In the genomic region with DNA sequence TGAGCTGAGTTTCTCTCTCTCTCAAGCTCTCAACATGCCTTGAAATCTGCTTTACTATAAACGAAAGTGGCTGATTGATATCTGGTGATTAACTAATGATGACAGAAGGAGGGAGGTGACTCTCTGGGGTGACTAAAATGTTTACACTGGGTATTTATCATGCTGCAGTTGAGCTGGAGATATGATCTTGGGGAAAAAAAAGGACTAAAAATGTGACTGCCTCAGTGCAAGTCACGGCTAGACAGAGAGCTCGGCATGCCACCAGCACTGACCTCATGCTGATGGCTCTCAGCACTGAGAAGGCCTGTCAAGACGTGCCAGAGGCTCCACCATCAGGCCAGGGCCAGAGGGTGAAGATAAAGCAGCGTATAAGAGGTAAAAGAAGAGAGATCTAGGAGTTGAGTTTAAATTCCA, we compare ENCODE assay signal across 8 cellular contexts.
DNase-seq lines count a peak whose midpoint lies in the region; ATAC-seq and TF ChIP-seq lines count a peak whose summit lies in the region.

No MANE protein-coding gene starts in this region.

- H3K9me2 ChIP-seq in SK-N-SH, result no peaks in the 10 kb centered on the region

- TF ChIP-seq RAD21 in SK-N-SH (IDR thresholded peaks at IDR 0.05; ENCODE audit: low read length), result 0 out of 2 replicates have a peak, but pooled peaks have one; percentile 6

- no peak for TF ChIP-seq POLR2A in stomach (IDR thresholded peaks at IDR 0.05)

- no peak overlapping the region for H3K9ac ChIP-seq in SK-N-SH

- no peaks in the 10 kb centered on the region for H3K79me2 ChIP-seq in SK-N-SH (ENCODE audit: insufficient read depth)

- WGBS in SK-N-SH (ENCODE audit: low lambda C conversion rate), result 23% methylated on average over 5 of the region's 5 CpGs
- WGBS in stomach, 5 donors, result 10 to 18% (median 11%) methylated on average over 5 of the region's 5 CpGs

- H3K9me3 ChIP-seq in SK-N-SH (no peaks in the 10 kb centered on the region), stomach (no peaks in the 10 kb centered on the region)

- H3F3A ChIP-seq in SK-N-SH (replicated peaks; ENCODE audit: insufficient read depth), result no peaks in the 10 kb centered on the region

- peak; percentile 54 for DNase-seq in HEK293T (ENCODE audit: extremely low spot score)
- DNase-seq in SK-N-SH, result peak; percentile 10
- DNase-seq in cardiac septum (ENCODE audit: low spot score), result peak; percentile 86
- peak; percentile 31 for DNase-seq in stomach
- no peak for DNase-seq in activated T-cell treated with anti-CD3 and anti-CD28 coated beads for 4 hours
- DNase-seq in DMS114 treated with DMSO at 0.1 percent for 48 hours (lab: John Stamatoyannopoulos, UW; ENCODE audit: unreplicated experiment), result no peak

- H3K36me3 ChIP-seq in SK-N-SH (replicated peaks in 1 of 2; ENCODE audit: control insufficient read depth in 1 of 2, insufficient read depth in 2 of 2, low read length in 1 of 2) (no peaks in the 10 kb centered on the region), stomach (no peaks in the 10 kb centered on the region)

- no peak for ATAC-seq in HG03135 (IDR thresholded peaks at IDR 0.05; ENCODE audit: unreplicated experiment)
- no peak for ATAC-seq in HG03378 (IDR thresholded peaks at IDR 0.05; ENCODE audit: unreplicated experiment)

- H3K4me1 ChIP-seq in SK-N-SH (ENCODE audit: control insufficient read depth in 1 of 2, insufficient read depth in 2 of 2, low read depth in 1 of 2, low read length in 1 of 2) (no peaks in the 10 kb centered on the region; a peak in 1 of 4 replicates), stomach (peaks cover 0 to 10% (median 3%) of the 10 kb centered on the region in 4 donors)

- H4K20me1 ChIP-seq in SK-N-SH (ENCODE audit: insufficient read depth), result no peaks in the 10 kb centered on the region

- CTCF ChIA-PET in HEK293T (lab: Yijun Ruan, JAX), result interaction anchor here (0.6 to 1.0 kb wide), 5 partner anchors 9 to 926 kb away, joined by 3 to 6 read pairs (median 5); no protein-coding TSS in a partner anchor
- CTCF ChIA-PET in SK-N-SH (lab: Yijun Ruan, JAX), result interaction anchor here (1.3 kb wide), 2 partner anchors 16 to 551 kb away, joined by 3 to 5 read pairs; no protein-coding TSS in a partner anchor

- TF ChIP-seq EP300 in SK-N-SH (IDR thresholded peaks at IDR 0.05; ENCODE audit: borderline replicate concordance in 1 of 2, low read depth in 1 of 2, low read length in 1 of 2) (no peak), stomach (IDR thresholded peaks at IDR 0.05) (no peak)

- H3K27me3 ChIP-seq in SK-N-SH (ENCODE audit: insufficient read depth) (no peaks in the 10 kb centered on the region), stomach (peaks cover 0 to 4% (median 4%) of the 10 kb centered on the region in 3 donors)

- H2AFZ ChIP-seq in SK-N-SH (ENCODE audit: low read depth), result 0 out of 2 replicates have a peak overlapping the region, but pooled peaks have one; percentile 1

- TF ChIP-seq CTCF in SK-N-SH (IDR thresholded peaks at IDR 0.05) (peak; percentile 28; the same call in 1 of the 2 replicates), stomach (IDR thresholded peaks at IDR 0.05) (no peak)

- no peak overlapping the region for H3K27ac ChIP-seq in SK-N-SH (ENCODE audit: low read depth in 2 of 2, low read length in 1 of 2)
- H3K27ac ChIP-seq in stomach, result no peak overlapping the region

- intact Hi-C loops in cardiac septum (cut with DNase I) (loop anchor here (10.0 kb wide), 1 partner anchor 550 kb away; no protein-coding TSS in a partner anchor), stomach (cut with DNase I; ENCODE audit: low total_unique reads) (no loop called here)

- H3K4me3 ChIP-seq in SK-N-SH (ENCODE audit: low read depth in 2 of 2, low read length in 1 of 2) (no peak overlapping the region), stomach (no peak overlapping the region)

- H3K4me2 ChIP-seq in SK-N-SH, result no peak overlapping the region; the same call in 1 of the 2 replicates

- POLR2A ChIA-PET in HEK293T (lab: Yijun Ruan, JAX) (interaction anchor here (0.7 to 1.6 kb wide), 7 partner anchors 11 to 242 kb away, joined by 3 to 7 read pairs (median 4); a partner anchor contains a TSS), SK-N-SH (lab: Yijun Ruan, JAX) (no interaction called here)

TF ChIP-seq in HEK293T, 16 proteins besides CTCF, POLR2A, EP300 and RAD21:
- TF ChIP-seq L3MBTL2 (conservative IDR thresholded peaks at IDR 0.05) (peak; percentile 22; the same call in 1 of the 2 replicates), SP1 (IDR thresholded peaks at IDR 0.05) (no peak), ZNF384 (IDR thresholded peaks at IDR 0.05) (no peak)

TF ChIP-seq in SK-N-SH, 30 proteins besides CTCF, POLR2A, EP300 and RAD21:
- TF ChIP-seq POLR2AphosphoS5 (IDR thresholded peaks at IDR 0.05; ENCODE audit: low read depth, low read length) (no peak), MEF2A (IDR thresholded peaks at IDR 0.05; ENCODE audit: borderline replicate concordance, low read depth) (no peak), JUND (IDR thresholded peaks at IDR 0.05) (no peak), SMC3 (IDR thresholded peaks at IDR 0.05; ENCODE audit: low read depth, low read length) (no peak), RCOR1 (IDR thresholded peaks at IDR 0.05; ENCODE audit: low read length) (no peak), EZH2phosphoT487 (IDR thresholded peaks at IDR 0.05; ENCODE audit: borderline replicate concordance, low read depth) (no peak)
- TF ChIP-seq, protein P1, sequence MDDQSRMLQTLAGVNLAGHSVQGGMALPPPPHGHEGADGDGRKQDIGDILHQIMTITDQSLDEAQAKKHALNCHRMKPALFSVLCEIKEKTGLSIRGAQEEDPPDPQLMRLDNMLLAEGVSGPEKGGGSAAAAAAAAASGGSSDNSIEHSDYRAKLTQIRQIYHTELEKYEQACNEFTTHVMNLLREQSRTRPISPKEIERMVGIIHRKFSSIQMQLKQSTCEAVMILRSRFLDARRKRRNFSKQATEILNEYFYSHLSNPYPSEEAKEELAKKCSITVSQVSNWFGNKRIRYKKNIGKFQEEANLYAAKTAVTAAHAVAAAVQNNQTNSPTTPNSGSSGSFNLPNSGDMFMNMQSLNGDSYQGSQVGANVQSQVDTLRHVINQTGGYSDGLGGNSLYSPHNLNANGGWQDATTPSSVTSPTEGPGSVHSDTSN (IDR thresholded peaks at IDR 0.05), result no peak; the same call in 1 of the 2 replicates
- TF ChIP-seq, protein P2, sequence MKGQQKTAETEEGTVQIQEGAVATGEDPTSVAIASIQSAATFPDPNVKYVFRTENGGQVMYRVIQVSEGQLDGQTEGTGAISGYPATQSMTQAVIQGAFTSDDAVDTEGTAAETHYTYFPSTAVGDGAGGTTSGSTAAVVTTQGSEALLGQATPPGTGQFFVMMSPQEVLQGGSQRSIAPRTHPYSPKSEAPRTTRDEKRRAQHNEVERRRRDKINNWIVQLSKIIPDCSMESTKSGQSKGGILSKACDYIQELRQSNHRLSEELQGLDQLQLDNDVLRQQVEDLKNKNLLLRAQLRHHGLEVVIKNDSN (IDR thresholded peaks at IDR 0.05; ENCODE audit: borderline replicate concordance, low read depth), result no peak
- TF ChIP-seq, protein P3, sequence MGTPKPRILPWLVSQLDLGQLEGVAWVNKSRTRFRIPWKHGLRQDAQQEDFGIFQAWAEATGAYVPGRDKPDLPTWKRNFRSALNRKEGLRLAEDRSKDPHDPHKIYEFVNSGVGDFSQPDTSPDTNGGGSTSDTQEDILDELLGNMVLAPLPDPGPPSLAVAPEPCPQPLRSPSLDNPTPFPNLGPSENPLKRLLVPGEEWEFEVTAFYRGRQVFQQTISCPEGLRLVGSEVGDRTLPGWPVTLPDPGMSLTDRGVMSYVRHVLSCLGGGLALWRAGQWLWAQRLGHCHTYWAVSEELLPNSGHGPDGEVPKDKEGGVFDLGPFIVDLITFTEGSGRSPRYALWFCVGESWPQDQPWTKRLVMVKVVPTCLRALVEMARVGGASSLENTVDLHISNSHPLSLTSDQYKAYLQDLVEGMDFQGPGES (IDR thresholded peaks at IDR 0.05; ENCODE audit: low read depth, low read length), result no peak

Comparison
In these comparisons a context has a peak if more than half of its experiments do, and no peak if none do; other contexts are left out.
1. DNase-seq: peak in HEK293T (single experiment), SK-N-SH (single experiment), cardiac septum (single experiment) and stomach (single experiment); none in activated T-cell treated with anti-CD3 and anti-CD28 coated beads for 4 hours (single experiment) and DMS114 treated with DMSO at 0.1 percent for 48 hours (single experiment).